ENCODE assay signal across 8 cellular contexts in genomic region chr1:1212780-1213152, GRCh38. TPM values are rescaled to one million over a fixed set of nuclear protein-coding genes. Genes with fewer than 3 reads are reported as not detected.
DNase-seq lines count a peak whose midpoint lies in the region; ATAC-seq, FAIRE-seq and TF ChIP-seq lines count a peak whose summit lies in the region.

No MANE protein-coding gene starts in this region.

- peaks cover 0 to 11% of the 10 kb centered on the region in 2 donors for H3K4me1 ChIP-seq in breast epithelium
- H3K4me1 ChIP-seq in mammary epithelial cell (ENCODE audit: insufficient read depth, low read length): peaks cover 17% of the 10 kb centered on the region
- H3K4me1 ChIP-seq in HepG2 (ENCODE audit: insufficient read depth, low read length): no peaks in the 10 kb centered on the region
- peaks cover 7 to 33% (median 16%) of the 10 kb centered on the region in 4 donors for H3K4me1 ChIP-seq in transverse colon

- no peak for DNase-seq in breast epithelium (ENCODE audit: low spot score in 2 of 2)
- no peak for DNase-seq in mammary epithelial cell
- no peak for DNase-seq in activated T-helper 2 cell treated with anti-CD3 and anti-CD28 coated beads, Interferon-gamma antibody, Interleukin-2, Interleukin-4, amounts not matched to agents 10 μg/mL and 5 μg/mL and 100 μg/mL, durations not matched to agents 14 hours and 24 hours and 36 hours (ENCODE audit: low spot score)
- DNase-seq in HepG2 (ENCODE audit: low spot score): no peak
- peak; percentile 78 for DNase-seq in transverse colon
- DNase-seq in HCEC 1CT: no peak
- DNase-seq in NCI-H1436 (lab: John Stamatoyannopoulos, UW): no peak
- no peak for DNase-seq in iPS-NIHi11 (ENCODE audit: low spot score)

- FAIRE-seq in HepG2 (lab: Jason Lieb, UNC): no peak

- TF ChIP-seq RAD21 in HepG2 (CRISPR knock-in tag; IDR thresholded peaks at IDR 0.05): no peak

- peak; percentile 32 for ATAC-seq in HepG2

- dilution Hi-C loops in mammary epithelial cell (cut with HindIII; ENCODE audit: low sequenced_read_pairs): no loop called here

- BruUV-seq in mammary epithelial cell (replicated peaks; lab: Mats Ljungman, UMichigan): no TSS peak
- BruUV-seq in HepG2 (replicated peaks; lab: Mats Ljungman, UMichigan): no TSS peak

- H3K4me3 ChIP-seq in breast epithelium (peak overlapping the region; percentile 23 to 60 (median 40)), mammary epithelial cell (replicated peaks in 1 of 3; ENCODE audit: insufficient read depth in 1 of 3, low read depth in 2 of 3, low read length in 3 of 3) (no peak overlapping the region), HepG2 (replicated peaks in 1 of 3; ENCODE audit: insufficient read depth in 1 of 3, low read depth in 2 of 3, low read length in 3 of 3) (no peak overlapping the region), transverse colon (peak overlapping the region in 3 of 4 donors; percentile 8 to 18 (median 9))

- intact Hi-C loops in breast epithelium (cut with DNase I; ENCODE audit: low total_unique reads) (no loop called here), mammary epithelial cell (cut with micrococcal nuclease) (no loop called here), HepG2 (cut with micrococcal nuclease; ENCODE audit: unreplicated experiment) (no loop called here), transverse colon (cut with DNase I; ENCODE audit: low total_unique reads) (no loop called here)
- intact Hi-C loops in activated T-helper 2 cell treated with anti-CD3 and anti-CD28 coated beads, Interferon-gamma antibody, Interleukin-2, Interleukin-4, amounts not matched to agents 10 μg/mL and 5 μg/mL and 100 μg/mL, durations not matched to agents 14 hours and 24 hours and 36 hours (cut with micrococcal nuclease): no loop called here

- TF ChIP-seq EP300 in HepG2 (IDR thresholded peaks at IDR 0.05; ENCODE audit: low read depth in 2 of 2, low read length in 2 of 2): no peak
- no peak for TF ChIP-seq EP300 in HepG2 (CRISPR knock-in tag; IDR thresholded peaks at IDR 0.05; ENCODE audit: borderline replicate concordance)
- no peak for TF ChIP-seq EP300 in transverse colon (IDR thresholded peaks at IDR 0.05; ENCODE audit: low read depth)

- POLR2A ChIA-PET in HepG2 (lab: Yijun Ruan, JAX): no interaction called here

- H3K79me2 ChIP-seq in mammary epithelial cell (ENCODE audit: insufficient read depth, low read length) (peaks cover 3% of the 10 kb centered on the region), HepG2 (ENCODE audit: insufficient read depth, low read length) (no peaks in the 10 kb centered on the region)

- no peak for TF ChIP-seq CTCF in breast epithelium (IDR thresholded peaks at IDR 0.05)
- TF ChIP-seq CTCF in mammary epithelial cell (conservative IDR thresholded peaks at IDR 0.05 in 1 of 2, IDR thresholded peaks at IDR 0.05 in 1 of 2; ENCODE audit: extremely low read depth in 1 of 2, insufficient read depth in 1 of 2, low read depth in 1 of 2, low read length in 2 of 2): no peak
- TF ChIP-seq CTCF in HepG2 (CRISPR knock-in tag; IDR thresholded peaks at IDR 0.05): no peak
- no peak for TF ChIP-seq CTCF in transverse colon (IDR thresholded peaks at IDR 0.05)

- peaks cover 55% of the 10 kb centered on the region for H3K36me3 Mint-ChIP-seq in activated T-helper 2 cell treated with anti-CD3 and anti-CD28 coated beads, Interferon-gamma antibody, Interleukin-2, Interleukin-4, amounts not matched to agents 10 μg/mL and 5 μg/mL and 100 μg/mL, durations not matched to agents 14 hours and 24 hours and 36 hours (ENCODE audit: low read depth)

- H3K4me1 Mint-ChIP-seq in activated T-helper 2 cell treated with anti-CD3 and anti-CD28 coated beads, Interferon-gamma antibody, Interleukin-2, Interleukin-4, amounts not matched to agents 10 μg/mL and 5 μg/mL and 100 μg/mL, durations not matched to agents 14 hours and 24 hours and 36 hours (ENCODE audit: low read depth): peaks cover 37% of the 10 kb centered on the region

- H3K4me3 Mint-ChIP-seq in activated T-helper 2 cell treated with anti-CD3 and anti-CD28 coated beads, Interferon-gamma antibody, Interleukin-2, Interleukin-4, amounts not matched to agents 10 μg/mL and 5 μg/mL and 100 μg/mL, durations not matched to agents 14 hours and 24 hours and 36 hours (ENCODE audit: low read depth): peak overlapping the region; percentile 77

- TF ChIP-seq POLR2A in breast epithelium (IDR thresholded peaks at IDR 0.05) (no peak), HepG2 (IDR thresholded peaks at IDR 0.05; ENCODE audit: insufficient read depth in 1 of 2, low read depth in 2 of 2, low read length in 2 of 2) (no peak), transverse colon (IDR thresholded peaks at IDR 0.05) (peak; percentile 14)

- no peak overlapping the region for H2AFZ ChIP-seq in mammary epithelial cell (ENCODE audit: low read depth, low read length)
- no peak overlapping the region for H2AFZ ChIP-seq in HepG2 (ENCODE audit: low read length)

- H4K20me1 ChIP-seq in mammary epithelial cell (ENCODE audit: insufficient read depth, low read length) (no peaks in the 10 kb centered on the region), HepG2 (ENCODE audit: insufficient read depth, low read length) (no peaks in the 10 kb centered on the region)

- CTCF ChIA-PET in mammary epithelial cell (lab: Charles Lee; ENCODE audit: low non-redundant PET): no interaction called here
- CTCF ChIA-PET in HepG2 (lab: Yijun Ruan, JAX; ENCODE audit: low intra/inter-chr PET ratio, low total read pairs): no interaction called here

- in situ Hi-C loops in mammary epithelial cell (cut with MboI; ENCODE audit: low sequenced_read_pairs in 2 of 2) (no loop called here), HepG2 (cut with HindIII; ENCODE audit: extremely low pct_ligation_motif_present, low pct_unique_long_range_greater_than_20kb) (no loop called here), transverse colon (cut with MboI; ENCODE audit: low pct_ligation_motif_present in 1 of 4, low pct_unique_long_range_greater_than_20kb in 1 of 4, low sequenced_read_pairs in 3 of 4) (no loop called here)

- H3K27me3 ChIP-seq in breast epithelium: no peaks in the 10 kb centered on the region
- H3K27me3 ChIP-seq in mammary epithelial cell (ENCODE audit: insufficient read depth, low read length): no peaks in the 10 kb centered on the region
- H3K27me3 ChIP-seq in HepG2 (ENCODE audit: control insufficient read depth in 1 of 2, insufficient read depth in 2 of 2, low read length in 2 of 2): peaks cover 5 to 48% of the 10 kb centered on the region in 2 experiments; a peak in 3 of 5 replicates
- H3K27me3 ChIP-seq in transverse colon: peaks cover 33% of the 10 kb centered on the region

- H3K36me3 ChIP-seq in breast epithelium (no peaks in the 10 kb centered on the region), mammary epithelial cell (ENCODE audit: insufficient read depth, low read length) (peaks cover 8% of the 10 kb centered on the region), HepG2 (replicated peaks in 1 of 2; ENCODE audit: control insufficient read depth in 1 of 2, insufficient read depth in 2 of 2, low read length in 2 of 2) (0 out of 5 replicates have a peak, but pooled peaks cover 0 to 9% of the 10 kb centered on the region in 2 experiments), transverse colon (peaks cover 0 to 14% (median 5%) of the 10 kb centered on the region in 4 donors)

- no peaks in the 10 kb centered on the region for H3K9me3 ChIP-seq in breast epithelium
- H3K9me3 ChIP-seq in mammary epithelial cell (replicated peaks; ENCODE audit: insufficient read depth, low read length): no peaks in the 10 kb centered on the region
- no peaks in the 10 kb centered on the region for H3K9me3 ChIP-seq in HepG2 (ENCODE audit: low read length)
- no peaks in the 10 kb centered on the region for H3K9me3 ChIP-seq in transverse colon

- H3K4me2 ChIP-seq in mammary epithelial cell (ENCODE audit: insufficient read depth, low read depth, low read length) (no peak overlapping the region), HepG2 (ENCODE audit: low read depth, low read length) (no peak overlapping the region)

- H3K27ac ChIP-seq in breast epithelium (peak overlapping the region in 1 of 2 donors; percentile 55), mammary epithelial cell (ENCODE audit: insufficient read depth, low read depth, low read length) (no peak overlapping the region), HepG2 (ENCODE audit: extremely low read length, insufficient read depth, low read length) (no peak overlapping the region), transverse colon (peak overlapping the region; percentile 22 to 78 (median 52))

- no peaks in the 10 kb centered on the region for H3K9me3 Mint-ChIP-seq in activated T-helper 2 cell treated with anti-CD3 and anti-CD28 coated beads, Interferon-gamma antibody, Interleukin-2, Interleukin-4, amounts not matched to agents 10 μg/mL and 5 μg/mL and 100 μg/mL, durations not matched to agents 14 hours and 24 hours and 36 hours

- no peaks in the 10 kb centered on the region for H3K27me3 Mint-ChIP-seq in activated T-helper 2 cell treated with anti-CD3 and anti-CD28 coated beads, Interferon-gamma antibody, Interleukin-2, Interleukin-4, amounts not matched to agents 10 μg/mL and 5 μg/mL and 100 μg/mL, durations not matched to agents 14 hours and 24 hours and 36 hours (ENCODE audit: low read depth)

- 87% methylated on average over 3 of the region's 18 CpGs for WGBS in mammary epithelial cell (ENCODE audit: low coverage, missing lambda C conversion rate)
- WGBS in HepG2 (ENCODE audit: low lambda C conversion rate): no CpG with 5 or more reads among the region's 18 CpGs
- WGBS in transverse colon (ENCODE audit: low coverage in 1 of 2), 2 donors: 37% methylated on average over 12 of the region's 18 CpGs; no CpG with 5 or more reads in 1 of the 2 donors

- no peak overlapping the region for H3K27ac Mint-ChIP-seq in activated T-helper 2 cell treated with anti-CD3 and anti-CD28 coated beads, Interferon-gamma antibody, Interleukin-2, Interleukin-4, amounts not matched to agents 10 μg/mL and 5 μg/mL and 100 μg/mL, durations not matched to agents 14 hours and 24 hours and 36 hours

- H3K9ac ChIP-seq in mammary epithelial cell (ENCODE audit: insufficient read depth, low read length) (no peak overlapping the region), HepG2 (ENCODE audit: insufficient read depth, low read depth, low read length) (no peak overlapping the region)

RNA-seq across cellular contexts. Expression of gene TNFRSF4, which starts 1.2 kb away (rescaled TPM):
- total RNA-seq in breast epithelium (1 to 10 TPM in 2 of 3 donors, under 1 TPM in 1; 0.64 to 2.3 (median 1.6) TPM), mammary epithelial cell (under 1 TPM in 1 of 2 donors, not detected in 1; 0.28 TPM), HepG2 (2016; rRNA removed; fragmentation: Illumina TruSeq; extraction: Trizol) (not detected in 2 replicates), transverse colon (1 to 10 TPM in 1 of 4 donors, under 1 TPM in 1, not detected in 2; 0.55 to 4.8 TPM)
- polyA plus RNA-seq in mammary epithelial cell (not detected), HepG2 (2011; rRNA removed) (0.21 TPM in 1 of 2 replicates, not detected in the other)
- polyA minus RNA-seq in mammary epithelial cell: not detected
- total RNA-seq in activated T-helper 2 cell treated with anti-CD3 and anti-CD28 coated beads, Interferon-gamma antibody, Interleukin-2, Interleukin-4, amounts not matched to agents 10 μg/mL and 5 μg/mL and 100 μg/mL, durations not matched to agents 14 hours and 24 hours and 36 hours: 441 and 458 TPM in 2 replicates
- not detected in 2 replicates for total RNA-seq in HepG2 (2016; cell fraction: cytosol; rRNA removed; fragmentation: Illumina TruSeq; extraction: Trizol; ENCODE audit: low read depth)
- not detected in 2 replicates for total RNA-seq in HepG2 (2016; cell fraction: insoluble cytoplasmic fraction; rRNA removed; fragmentation: Illumina TruSeq; extraction: Trizol)
- total RNA-seq in HepG2 (2016; cell fraction: membrane; rRNA removed; fragmentation: Illumina TruSeq; extraction: Trizol): not detected in 2 replicates
- not detected in 2 replicates for total RNA-seq in HepG2 (2016; cell fraction: nucleus; rRNA removed; fragmentation: Illumina TruSeq; extraction: Trizol)
- 0.03 TPM in 1 of 2 replicates, not detected in the other for polyA plus RNA-seq in HepG2 (2011; cell fraction: cytosol; rRNA removed)
- 0.18 and 0.28 TPM in 2 replicates for polyA plus RNA-seq in HepG2 (2011; cell fraction: nucleus; rRNA removed)
- polyA plus RNA-seq in HepG2 (2012): not detected in 2 replicates
- polyA plus RNA-seq in HepG2 (2016; cell fraction: cytosol; fragmentation: Illumina TruSeq; extraction: Trizol; ENCODE audit: low read depth): not detected in 2 replicates
- not detected in 2 replicates for polyA plus RNA-seq in HepG2 (2016; cell fraction: insoluble cytoplasmic fraction; fragmentation: Illumina TruSeq; extraction: Trizol; ENCODE audit: low read depth)
- not detected in 2 replicates for polyA plus RNA-seq in HepG2 (2016; cell fraction: membrane; fragmentation: Illumina TruSeq; extraction: Trizol; ENCODE audit: low read depth)
- not detected in 2 replicates for polyA plus RNA-seq in HepG2 (2016; cell fraction: nucleus; fragmentation: Illumina TruSeq; extraction: Trizol; ENCODE audit: insufficient read depth, low read depth)
- not detected in 2 replicates for polyA minus RNA-seq in HepG2 (2011; rRNA and poly(A)+ RNA removed; ENCODE audit: low replicate concordance)
- polyA minus RNA-seq in HepG2 (2011; cell fraction: cytosol; rRNA and poly(A)+ RNA removed): not detected in 2 replicates
- polyA minus RNA-seq in HepG2 (2011; cell fraction: nucleus; rRNA and poly(A)+ RNA removed): not detected in 2 replicates

RNA-seq across cellular contexts. Expression of gene TNFRSF18, which starts 6.4 kb away (rescaled TPM):
- total RNA-seq in breast epithelium (1 to 10 TPM in 2 of 3 donors, not detected in 1; 1.9 to 5.9 TPM), mammary epithelial cell (under 1 TPM in 1 of 2 donors, not detected in 1; 0.67 TPM), HepG2 (2016; rRNA removed; fragmentation: Illumina TruSeq; extraction: Trizol) (not detected in 2 replicates), transverse colon (1 to 10 TPM in 2 of 4 donors, not detected in 2; 3.3 to 7.9 TPM)
- polyA plus RNA-seq in mammary epithelial cell (not detected), HepG2 (2011; rRNA removed) (not detected in 2 replicates)
- polyA minus RNA-seq in mammary epithelial cell: not detected
- total RNA-seq in activated T-helper 2 cell treated with anti-CD3 and anti-CD28 coated beads, Interferon-gamma antibody, Interleukin-2, Interleukin-4, amounts not matched to agents 10 μg/mL and 5 μg/mL and 100 μg/mL, durations not matched to agents 14 hours and 24 hours and 36 hours: 219 and 231 TPM in 2 replicates
- total RNA-seq in HepG2 (2016; cell fraction: cytosol; rRNA removed; fragmentation: Illumina TruSeq; extraction: Trizol; ENCODE audit: low read depth): not detected in 2 replicates
- total RNA-seq in HepG2 (2016; cell fraction: insoluble cytoplasmic fraction; rRNA removed; fragmentation: Illumina TruSeq; extraction: Trizol): not detected in 2 replicates
- total RNA-seq in HepG2 (2016; cell fraction: membrane; rRNA removed; fragmentation: Illumina TruSeq; extraction: Trizol): not detected in 2 replicates
- total RNA-seq in HepG2 (2016; cell fraction: nucleus; rRNA removed; fragmentation: Illumina TruSeq; extraction: Trizol): not detected in 2 replicates
- not detected in 2 replicates for polyA plus RNA-seq in HepG2 (2011; cell fraction: cytosol; rRNA removed)
- 0.19 TPM in 1 of 2 replicates, not detected in the other for polyA plus RNA-seq in HepG2 (2011; cell fraction: nucleus; rRNA removed)
- not detected in 2 replicates for polyA plus RNA-seq in HepG2 (2012)
- not detected in 2 replicates for polyA plus RNA-seq in HepG2 (2016; cell fraction: cytosol; fragmentation: Illumina TruSeq; extraction: Trizol; ENCODE audit: low read depth)
- polyA plus RNA-seq in HepG2 (2016; cell fraction: insoluble cytoplasmic fraction; fragmentation: Illumina TruSeq; extraction: Trizol; ENCODE audit: low read depth): not detected in 2 replicates
- polyA plus RNA-seq in HepG2 (2016; cell fraction: membrane; fragmentation: Illumina TruSeq; extraction: Trizol; ENCODE audit: low read depth): not detected in 2 replicates
- polyA plus RNA-seq in HepG2 (2016; cell fraction: nucleus; fragmentation: Illumina TruSeq; extraction: Trizol; ENCODE audit: insufficient read depth, low read depth): not detected in 2 replicates
- not detected in 2 replicates for polyA minus RNA-seq in HepG2 (2011; rRNA and poly(A)+ RNA removed; ENCODE audit: low replicate concordance)
- polyA minus RNA-seq in HepG2 (2011; cell fraction: cytosol; rRNA and poly(A)+ RNA removed): not detected in 2 replicates
- not detected in 2 replicates for polyA minus RNA-seq in HepG2 (2011; cell fraction: nucleus; rRNA and poly(A)+ RNA removed)

RNA-seq across cellular contexts. Expression of gene SDF4, which starts 19.0 kb away (rescaled TPM):
- 100 to 1,000 TPM in 1 of 3 donors, 10 to 100 TPM in 2; 58.0 to 111 (median 79.3) TPM for total RNA-seq in breast epithelium
- 100 to 1,000 TPM in 1 of 2 donors, 10 to 100 TPM in 1; 99.5 to 124 TPM for total RNA-seq in mammary epithelial cell
- polyA plus RNA-seq in mammary epithelial cell: 105 TPM
- 83.4 TPM for polyA minus RNA-seq in mammary epithelial cell
- 161 and 164 TPM in 2 replicates for total RNA-seq in activated T-helper 2 cell treated with anti-CD3 and anti-CD28 coated beads, Interferon-gamma antibody, Interleukin-2, Interleukin-4, amounts not matched to agents 10 μg/mL and 5 μg/mL and 100 μg/mL, durations not matched to agents 14 hours and 24 hours and 36 hours
- total RNA-seq in HepG2 (2016; rRNA removed; fragmentation: Illumina TruSeq; extraction: Trizol): 45.3 and 107 TPM in 2 replicates
- total RNA-seq in HepG2 (2016; cell fraction: cytosol; rRNA removed; fragmentation: Illumina TruSeq; extraction: Trizol; ENCODE audit: low read depth): 39.1 and 57.0 TPM in 2 replicates
- 40.3 and 115 TPM in 2 replicates for total RNA-seq in HepG2 (2016; cell fraction: insoluble cytoplasmic fraction; rRNA removed; fragmentation: Illumina TruSeq; extraction: Trizol)
- total RNA-seq in HepG2 (2016; cell fraction: membrane; rRNA removed; fragmentation: Illumina TruSeq; extraction: Trizol): 58.4 and 92.5 TPM in 2 replicates
- 75.1 and 80.9 TPM in 2 replicates for total RNA-seq in HepG2 (2016; cell fraction: nucleus; rRNA removed; fragmentation: Illumina TruSeq; extraction: Trizol)
- 80.8 and 99.6 TPM in 2 replicates for polyA plus RNA-seq in HepG2 (2011; rRNA removed)
- 96.4 and 116 TPM in 2 replicates for polyA plus RNA-seq in HepG2 (2011; cell fraction: cytosol; rRNA removed)
- polyA plus RNA-seq in HepG2 (2011; cell fraction: nucleus; rRNA removed): 152 and 158 TPM in 2 replicates
- 87.3 and 109 TPM in 2 replicates for polyA plus RNA-seq in HepG2 (2012)
- 40.0 and 62.7 TPM in 2 replicates for polyA plus RNA-seq in HepG2 (2016; cell fraction: cytosol; fragmentation: Illumina TruSeq; extraction: Trizol; ENCODE audit: low read depth)
- 61.8 and 64.5 TPM in 2 replicates for polyA plus RNA-seq in HepG2 (2016; cell fraction: insoluble cytoplasmic fraction; fragmentation: Illumina TruSeq; extraction: Trizol; ENCODE audit: low read depth)
- 59.1 and 86.8 TPM in 2 replicates for polyA plus RNA-seq in HepG2 (2016; cell fraction: membrane; fragmentation: Illumina TruSeq; extraction: Trizol; ENCODE audit: low read depth)
- 181 and 198 TPM in 2 replicates for polyA plus RNA-seq in HepG2 (2016; cell fraction: nucleus; fragmentation: Illumina TruSeq; extraction: Trizol; ENCODE audit: insufficient read depth, low read depth)
- 30.8 and 94.7 TPM in 2 replicates for polyA minus RNA-seq in HepG2 (2011; rRNA and poly(A)+ RNA removed; ENCODE audit: low replicate concordance)
- polyA minus RNA-seq in HepG2 (2011; cell fraction: cytosol; rRNA and poly(A)+ RNA removed): 43.9 and 48.3 TPM in 2 replicates
- 48.9 and 53.8 TPM in 2 replicates for polyA minus RNA-seq in HepG2 (2011; cell fraction: nucleus; rRNA and poly(A)+ RNA removed)
- 100 to 1,000 TPM; 153 to 267 (median 226) TPM for total RNA-seq in transverse colon

RNA-seq across cellular contexts. Expression of gene B3GALT6, which starts 19.3 kb away (rescaled TPM):
- 10 to 100 TPM; 14.4 to 16.0 (median 14.4) TPM for total RNA-seq in breast epithelium
- total RNA-seq in mammary epithelial cell: 10 to 100 TPM; 18.8 to 26.7 TPM
- polyA plus RNA-seq in mammary epithelial cell: 12.5 TPM
- polyA minus RNA-seq in mammary epithelial cell: 3.4 TPM
- 34.6 and 35.8 TPM in 2 replicates for total RNA-seq in activated T-helper 2 cell treated with anti-CD3 and anti-CD28 coated beads, Interferon-gamma antibody, Interleukin-2, Interleukin-4, amounts not matched to agents 10 μg/mL and 5 μg/mL and 100 μg/mL, durations not matched to agents 14 hours and 24 hours and 36 hours
- total RNA-seq in HepG2 (2016; rRNA removed; fragmentation: Illumina TruSeq; extraction: Trizol): 9.2 and 14.2 TPM in 2 replicates
- total RNA-seq in HepG2 (2016; cell fraction: cytosol; rRNA removed; fragmentation: Illumina TruSeq; extraction: Trizol; ENCODE audit: low read depth): 6.4 and 7.6 TPM in 2 replicates
- total RNA-seq in HepG2 (2016; cell fraction: insoluble cytoplasmic fraction; rRNA removed; fragmentation: Illumina TruSeq; extraction: Trizol): 8.3 and 13.0 TPM in 2 replicates
- 13.3 and 15.5 TPM in 2 replicates for total RNA-seq in HepG2 (2016; cell fraction: membrane; rRNA removed; fragmentation: Illumina TruSeq; extraction: Trizol)
- total RNA-seq in HepG2 (2016; cell fraction: nucleus; rRNA removed; fragmentation: Illumina TruSeq; extraction: Trizol): 9.0 and 10.2 TPM in 2 replicates
- 3.9 and 5.8 TPM in 2 replicates for polyA plus RNA-seq in HepG2 (2011; rRNA removed)
- 6.9 and 8.0 TPM in 2 replicates for polyA plus RNA-seq in HepG2 (2011; cell fraction: cytosol; rRNA removed)
- 5.4 and 5.5 TPM in 2 replicates for polyA plus RNA-seq in HepG2 (2011; cell fraction: nucleus; rRNA removed)
- 8.3 and 10.4 TPM in 2 replicates for polyA plus RNA-seq in HepG2 (2012)
- 7.6 and 8.3 TPM in 2 replicates for polyA plus RNA-seq in HepG2 (2016; cell fraction: cytosol; fragmentation: Illumina TruSeq; extraction: Trizol; ENCODE audit: low read depth)
- 9.7 and 10.2 TPM in 2 replicates for polyA plus RNA-seq in HepG2 (2016; cell fraction: insoluble cytoplasmic fraction; fragmentation: Illumina TruSeq; extraction: Trizol; ENCODE audit: low read depth)
- polyA plus RNA-seq in HepG2 (2016; cell fraction: membrane; fragmentation: Illumina TruSeq; extraction: Trizol; ENCODE audit: low read depth): 12.7 and 13.5 TPM in 2 replicates
- polyA plus RNA-seq in HepG2 (2016; cell fraction: nucleus; fragmentation: Illumina TruSeq; extraction: Trizol; ENCODE audit: insufficient read depth, low read depth): 13.7 and 17.1 TPM in 2 replicates
- polyA minus RNA-seq in HepG2 (2011; rRNA and poly(A)+ RNA removed; ENCODE audit: low replicate concordance): 7.2 and 12.5 TPM in 2 replicates
- polyA minus RNA-seq in HepG2 (2011; cell fraction: cytosol; rRNA and poly(A)+ RNA removed): 3.8 and 5.0 TPM in 2 replicates
- polyA minus RNA-seq in HepG2 (2011; cell fraction: nucleus; rRNA and poly(A)+ RNA removed): 7.8 and 8.1 TPM in 2 replicates
- 10 to 100 TPM in 3 of 4 donors, 1 to 10 TPM in 1; 8.5 to 24.9 (median 12.2) TPM for total RNA-seq in transverse colon

RNA-seq across cellular contexts. Expression of gene C1QTNF12, which starts 33.8 kb away (rescaled TPM):
- total RNA-seq in breast epithelium (1 to 10 TPM in 1 of 3 donors, not detected in 2; 2.0 TPM), mammary epithelial cell (1 to 10 TPM; 2.7 to 8.8 TPM), HepG2 (2016; rRNA removed; fragmentation: Illumina TruSeq; extraction: Trizol) (0.29 and 0.64 TPM in 2 replicates), transverse colon (10 to 100 TPM in 3 of 4 donors, not detected in 1; 11.9 to 52.8 (median 15.7) TPM)
- polyA plus RNA-seq in mammary epithelial cell (0.20 TPM), HepG2 (2011; rRNA removed) (0.18 and 0.29 TPM in 2 replicates)
- not detected for polyA minus RNA-seq in mammary epithelial cell
- total RNA-seq in activated T-helper 2 cell treated with anti-CD3 and anti-CD28 coated beads, Interferon-gamma antibody, Interleukin-2, Interleukin-4, amounts not matched to agents 10 μg/mL and 5 μg/mL and 100 μg/mL, durations not matched to agents 14 hours and 24 hours and 36 hours: 3.5 and 3.7 TPM in 2 replicates
- total RNA-seq in HepG2 (2016; cell fraction: cytosol; rRNA removed; fragmentation: Illumina TruSeq; extraction: Trizol; ENCODE audit: low read depth): 0.88 and 0.91 TPM in 2 replicates
- 1.0 TPM in 1 of 2 replicates, not detected in the other for total RNA-seq in HepG2 (2016; cell fraction: insoluble cytoplasmic fraction; rRNA removed; fragmentation: Illumina TruSeq; extraction: Trizol)
- total RNA-seq in HepG2 (2016; cell fraction: membrane; rRNA removed; fragmentation: Illumina TruSeq; extraction: Trizol): 0.28 and 0.80 TPM in 2 replicates
- total RNA-seq in HepG2 (2016; cell fraction: nucleus; rRNA removed; fragmentation: Illumina TruSeq; extraction: Trizol): 0.87 TPM in 1 of 2 replicates, not detected in the other
- 0.11 and 0.21 TPM in 2 replicates for polyA plus RNA-seq in HepG2 (2011; cell fraction: cytosol; rRNA removed)
- polyA plus RNA-seq in HepG2 (2011; cell fraction: nucleus; rRNA removed): 4.1 and 5.2 TPM in 2 replicates
- 1.6 and 2.0 TPM in 2 replicates for polyA plus RNA-seq in HepG2 (2012)
- polyA plus RNA-seq in HepG2 (2016; cell fraction: cytosol; fragmentation: Illumina TruSeq; extraction: Trizol; ENCODE audit: low read depth): 0.28 and 0.32 TPM in 2 replicates
- not detected in 2 replicates for polyA plus RNA-seq in HepG2 (2016; cell fraction: insoluble cytoplasmic fraction; fragmentation: Illumina TruSeq; extraction: Trizol; ENCODE audit: low read depth)
- not detected in 2 replicates for polyA plus RNA-seq in HepG2 (2016; cell fraction: membrane; fragmentation: Illumina TruSeq; extraction: Trizol; ENCODE audit: low read depth)
- polyA plus RNA-seq in HepG2 (2016; cell fraction: nucleus; fragmentation: Illumina TruSeq; extraction: Trizol; ENCODE audit: insufficient read depth, low read depth): 2.7 and 4.3 TPM in 2 replicates
- 0.36 and 0.40 TPM in 2 replicates for polyA minus RNA-seq in HepG2 (2011; rRNA and poly(A)+ RNA removed; ENCODE audit: low replicate concordance)
- polyA minus RNA-seq in HepG2 (2011; cell fraction: cytosol; rRNA and poly(A)+ RNA removed): not detected in 2 replicates
- not detected in 2 replicates for polyA minus RNA-seq in HepG2 (2011; cell fraction: nucleus; rRNA and poly(A)+ RNA removed)

Comparison
In these comparisons a context has a peak if more than half of its experiments do, and no peak if none do; other contexts are left out.
1. H3K4me3 ChIP-seq: peak in breast epithelium (3 of 3) and transverse colon (3 of 4); none in mammary epithelial cell (0 of 3) and HepG2 (0 of 3).
2. H3K27ac ChIP-seq: peak in transverse colon (4 of 4); none in mammary epithelial cell (single experiment) and HepG2 (single experiment).
3. RNA of gene TNFRSF4, which starts 1.2 kb away (total RNA-seq): 441 to 458 TPM in activated T-helper 2 cell treated with anti-CD3 and anti-CD28 coated beads, Interferon-gamma antibody, Interleukin-2, Interleukin-4, amounts not matched to agents 10 μg/mL and 5 μg/mL and 100 μg/mL, durations not matched to agents 14 hours and 24 hours and 36 hours; 0.64 to 2.3 TPM in breast epithelium, 0.55 to 4.8 TPM in transverse colon, 0.28 TPM in mammary epithelial cell and not detected in HepG2; every median in the first group is over 10 times any median in the second.
4. RNA of gene TNFRSF18, which starts 6.4 kb away (total RNA-seq): 219 to 231 TPM in activated T-helper 2 cell treated with anti-CD3 and anti-CD28 coated beads, Interferon-gamma antibody, Interleukin-2, Interleukin-4, amounts not matched to agents 10 μg/mL and 5 μg/mL and 100 μg/mL, durations not matched to agents 14 hours and 24 hours and 36 hours; 3.3 to 7.9 TPM in transverse colon, 1.9 to 5.9 TPM in breast epithelium, 0.67 TPM in mammary epithelial cell and not detected in HepG2; every median in the first group is over 10 times any median in the second.